In genomic region chr10:6185039-6185716, GRCh38 we compare ENCODE assay signal across 1 cellular context.
TF ChIP-seq lines count a peak whose summit lies in the region.

No MANE protein-coding gene starts in this region.

TF ChIP-seq in IMR-90, 13 proteins besides CTCF, POLR2A, EP300 and RAD21 (continued from another document):
- TF ChIP-seq CHD1 (IDR thresholded peaks at IDR 0.05; ENCODE audit: low read depth, low read length) (no peak), MXI1 (IDR thresholded peaks at IDR 0.05; ENCODE audit: borderline replicate concordance, low read depth, low read length) (no peak)
